8 cellular contexts compared by ENCODE assay signal in the genomic region with DNA sequence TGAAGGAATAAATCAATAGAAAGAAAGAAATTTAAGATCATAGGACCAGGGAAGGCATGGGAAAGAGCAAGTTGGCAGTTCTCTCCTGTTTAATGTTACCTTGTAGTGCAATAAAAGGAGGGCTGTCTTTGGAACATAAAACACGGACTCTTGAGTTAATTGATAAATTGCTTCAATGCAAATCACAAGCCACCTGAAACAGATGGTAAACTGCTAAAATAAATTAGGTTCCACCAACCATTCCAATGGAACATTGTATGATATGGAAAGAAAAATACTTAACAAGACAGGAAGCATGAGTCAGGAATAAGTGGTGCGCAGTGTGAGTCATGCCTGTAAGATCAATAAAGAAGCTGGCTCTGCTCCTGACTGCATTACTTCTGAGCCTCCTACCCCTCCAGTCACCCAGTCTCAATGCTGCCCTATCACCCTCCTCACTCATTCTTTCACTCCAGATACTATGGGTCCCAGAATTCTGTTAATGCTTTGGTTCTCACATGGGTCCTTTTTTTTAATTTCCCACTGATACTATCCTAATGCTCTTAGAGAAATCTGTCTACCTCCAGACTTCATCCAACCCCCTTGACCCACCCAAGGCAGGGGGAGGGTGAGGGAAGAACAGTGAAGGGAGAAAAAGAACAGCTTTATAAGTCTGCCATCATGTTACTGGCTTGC.
DNase-seq lines count a peak whose midpoint lies in the region; ATAC-seq and TF ChIP-seq lines count a peak whose summit lies in the region.

No MANE protein-coding gene starts in this region.

- peak; percentile 18 for DNase-seq in stimulated activated CD4-positive, alpha-beta T cell treated with anti-CD3 and anti-CD28 coated beads, Interleukin-1b, Interleukin-23, amount 100 ng/mL, for 48 hours
- DNase-seq in stimulated activated CD4-positive, alpha-beta T cell treated with anti-CD3 and anti-CD28 coated beads, Interleukin-2, amount 100 ng/mL, for 24 hours: no peak
- peak; percentile 97 for DNase-seq in RWPE1 (ENCODE audit: low spot score)
- DNase-seq in glomerular endothelial cell (ENCODE audit: extremely low read depth, low read depth, low spot score): peak; percentile 90
- no peak for DNase-seq in cerebellar nuclear complex (lab: John Stamatoyannopoulos, UW)
- DNase-seq in AML-193 (lab: John Stamatoyannopoulos, UW): no peak

- H3K27ac ChIP-seq in RWPE1: peak overlapping the region; percentile 84

- CTCF ChIA-PET in RWPE1 (lab: Yijun Ruan, JAX): no interaction called here

- POLR2A ChIA-PET in RWPE1 (lab: Yijun Ruan, JAX; ENCODE audit: low non-redundant PET): no interaction called here

- ATAC-seq in HG02973 (IDR thresholded peaks at IDR 0.05; ENCODE audit: unreplicated experiment) (no peak), HG03571 (IDR thresholded peaks at IDR 0.05; ENCODE audit: unreplicated experiment) (no peak)

- no peak for TF ChIP-seq CTCF in RWPE1 (conservative IDR thresholded peaks at IDR 0.05; ENCODE audit: low read depth)

Comparison
In these comparisons a context has a peak if more than half of its experiments do, and no peak if none do; other contexts are left out.
1. DNase-seq: peak in stimulated activated CD4-positive, alpha-beta T cell treated with anti-CD3 and anti-CD28 coated beads, Interleukin-1b, Interleukin-23, amount 100 ng/mL, for 48 hours (single experiment), RWPE1 (single experiment) and glomerular endothelial cell (single experiment); none in stimulated activated CD4-positive, alpha-beta T cell treated with anti-CD3 and anti-CD28 coated beads, Interleukin-2, amount 100 ng/mL, for 24 hours (0 of 2), cerebellar nuclear complex (0 of 2) and AML-193 (0 of 2).